ENCODE assay signal across 9 cellular contexts in genomic region chr4:15779789-15780188, GRCh38. TPM values are rescaled to one million over a fixed set of nuclear protein-coding genes. Genes with fewer than 3 reads are reported as not detected.
DNase-seq lines count a peak whose midpoint lies in the region; ATAC-seq and TF ChIP-seq lines count a peak whose summit lies in the region.
"Had no signal": no experiment of that assay in that cellular context is flagged by ENCODE, and none has a peak within 500 bp of the region (broad histone marks: within the 10 kb centered on the region; RNA-seq: fewer than 3 reads in every experiment).

No MANE protein-coding gene starts in this region.

- in situ Hi-C loops in mammary epithelial cell (cut with MboI; ENCODE audit: low sequenced_read_pairs in 2 of 2), result loop anchor here in 1 of 2 donors (25.0 kb wide), 1 partner anchor 292 kb away; no protein-coding TSS in a partner anchor

- dilution Hi-C loops in mammary epithelial cell (cut with HindIII; ENCODE audit: low sequenced_read_pairs), result loop anchor here (25.0 kb wide), 1 partner anchor 292 kb away; no protein-coding TSS in a partner anchor

- peaks cover 13% of the 10 kb centered on the region for H3K27me3 Mint-ChIP-seq in IgD-negative memory B cell
- H3K27me3 Mint-ChIP-seq in naive thymus-derived CD8-positive, alpha-beta T cell, result no peaks in the 10 kb centered on the region

- no peak for TF ChIP-seq POLR2A in body of pancreas (IDR thresholded peaks at IDR 0.05)

- H3K27me3 ChIP-seq in BLaER1, result no peaks in the 10 kb centered on the region
- peaks cover 9% of the 10 kb centered on the region for H3K27me3 ChIP-seq in mammary epithelial cell (ENCODE audit: insufficient read depth, low read length)
- no peaks in the 10 kb centered on the region for H3K27me3 ChIP-seq in body of pancreas

- no TSS peak for BruUV-seq in mammary epithelial cell (replicated peaks; lab: Mats Ljungman, UMichigan)

- no peak for ATAC-seq in naive thymus-derived CD8-positive, alpha-beta T cell
- ATAC-seq in body of pancreas, result no peak
- ATAC-seq in HG03378 (IDR thresholded peaks at IDR 0.05; ENCODE audit: unreplicated experiment), result no peak

- intact Hi-C loops in mammary epithelial cell (cut with micrococcal nuclease) (no loop called here), body of pancreas (cut with DNase I) (no loop called here), head of caudate nucleus (cut with DNase I) (no loop called here)

- peaks cover 74% of the 10 kb centered on the region for H3K4me1 ChIP-seq in BLaER1
- H3K4me1 ChIP-seq in mammary epithelial cell (ENCODE audit: insufficient read depth, low read length), result peaks cover 15% of the 10 kb centered on the region
- H3K4me1 ChIP-seq in body of pancreas, result peaks cover 16% of the 10 kb centered on the region

- H3K79me2 ChIP-seq in mammary epithelial cell (ENCODE audit: insufficient read depth, low read length), result no peaks in the 10 kb centered on the region

- no peaks in the 10 kb centered on the region for H3K9me3 Mint-ChIP-seq in IgD-negative memory B cell
- H3K9me3 Mint-ChIP-seq in naive thymus-derived CD8-positive, alpha-beta T cell, result no peaks in the 10 kb centered on the region

- H3K4me3 ChIP-seq in BLaER1 (peak overlapping the region; percentile 90), mammary epithelial cell (replicated peaks in 1 of 3; ENCODE audit: insufficient read depth in 1 of 3, low read depth in 2 of 3, low read length in 3 of 3) (peak overlapping the region in 1 of 3 experiments; percentile 52), body of pancreas (no peak overlapping the region)

- TF ChIP-seq CTCF in mammary epithelial cell (conservative IDR thresholded peaks at IDR 0.05 in 1 of 2, IDR thresholded peaks at IDR 0.05 in 1 of 2; ENCODE audit: extremely low read depth in 1 of 2, insufficient read depth in 1 of 2, low read depth in 1 of 2, low read length in 2 of 2) (no peak), body of pancreas (IDR thresholded peaks at IDR 0.05) (no peak)

- DNase-seq in mammary epithelial cell, result peak; percentile 6
- no peak for DNase-seq in naive thymus-derived CD8-positive, alpha-beta T cell
- no peak for DNase-seq in body of pancreas
- no peak for DNase-seq in hippocampal formation (lab: John Stamatoyannopoulos, UW)
- DNase-seq in head of caudate nucleus, result no peak
- DNase-seq: stimulated activated naive CD4-positive, alpha-beta T cell treated with Interleukin-2 at 50 U/mL for 16 hours had no signal

- CTCF ChIA-PET in mammary epithelial cell (lab: Charles Lee; ENCODE audit: low non-redundant PET), result no interaction called here

- H3K27ac Mint-ChIP-seq in IgD-negative memory B cell, result peak overlapping the region in 2 of 3 donors; percentile 9 to 21
- H3K27ac Mint-ChIP-seq in naive thymus-derived CD8-positive, alpha-beta T cell, result peak overlapping the region in 8 of 10 donors; percentile 24 to 88 (median 77)

- H3K9ac ChIP-seq in BLaER1 (peak overlapping the region; percentile 90), mammary epithelial cell (ENCODE audit: insufficient read depth, low read length) (no peak overlapping the region)

- peak overlapping the region; percentile 92 for H2AFZ ChIP-seq in mammary epithelial cell (ENCODE audit: low read depth, low read length)

- H3K4me2 ChIP-seq in BLaER1 (peak overlapping the region; percentile 83), mammary epithelial cell (ENCODE audit: insufficient read depth, low read depth, low read length) (peak overlapping the region; percentile 100)

- no peaks in the 10 kb centered on the region for H4K20me1 ChIP-seq in BLaER1
- no peaks in the 10 kb centered on the region for H4K20me1 ChIP-seq in mammary epithelial cell (ENCODE audit: insufficient read depth, low read length)

- no peaks in the 10 kb centered on the region for H3K36me3 Mint-ChIP-seq in IgD-negative memory B cell
- H3K36me3 Mint-ChIP-seq in naive thymus-derived CD8-positive, alpha-beta T cell, result peaks cover 2 to 6% (median 4%) of the 10 kb centered on the region in 3 donors

- POLR2A ChIA-PET in naive thymus-derived CD8-positive, alpha-beta T cell (lab: Charles Lee), result interaction anchor here (0.6 to 1.2 kb wide), 2 partner anchors 11 to 13 kb away, joined by 5 to 7 read pairs; no protein-coding TSS in a partner anchor

- peak overlapping the region; percentile 82 to 96 (median 92) for H3K4me3 Mint-ChIP-seq in IgD-negative memory B cell
- peak overlapping the region; percentile 78 to 95 (median 89) for H3K4me3 Mint-ChIP-seq in naive thymus-derived CD8-positive, alpha-beta T cell

- 100% methylated on average over 1 of the region's 1 CpG for WGBS in mammary epithelial cell (ENCODE audit: low coverage, missing lambda C conversion rate)
- WGBS in body of pancreas, 2 donors, result 60 to 67% methylated on average over 1 of the region's 1 CpG

- H3K4me1 Mint-ChIP-seq in IgD-negative memory B cell, result peaks cover 48 to 59% (median 50%) of the 10 kb centered on the region in 3 donors
- H3K4me1 Mint-ChIP-seq in naive thymus-derived CD8-positive, alpha-beta T cell, result peaks cover 26 to 75% (median 55%) of the 10 kb centered on the region in 4 donors

- peak overlapping the region; percentile 95 for H3K27ac ChIP-seq in BLaER1
- H3K27ac ChIP-seq in mammary epithelial cell (ENCODE audit: insufficient read depth, low read depth, low read length), result no peak overlapping the region
- H3K27ac ChIP-seq in body of pancreas, result no peak overlapping the region

- H3K9me3 ChIP-seq in BLaER1 (peaks cover 35% of the 10 kb centered on the region), mammary epithelial cell (replicated peaks; ENCODE audit: insufficient read depth, low read length) (no peaks in the 10 kb centered on the region), body of pancreas (no peaks in the 10 kb centered on the region)

- peaks cover 44% of the 10 kb centered on the region for H3K36me3 ChIP-seq in BLaER1
- no peaks in the 10 kb centered on the region for H3K36me3 ChIP-seq in mammary epithelial cell (ENCODE audit: insufficient read depth, low read length)
- no peaks in the 10 kb centered on the region for H3K36me3 ChIP-seq in body of pancreas (replicated peaks in 1 of 2; ENCODE audit: insufficient read depth in 1 of 2, low read depth in 2 of 2)

RNA-seq across cellular contexts. Expression of gene CD38, which starts 1.7 kb away (rescaled TPM):
- polyA plus RNA-seq in IgD-negative memory B cell (20.9 TPM), mammary epithelial cell (0.01 TPM)
- total RNA-seq in mammary epithelial cell (not detected), body of pancreas (1 to 10 TPM in 1 of 2 donors, under 1 TPM in 1; 0.78 to 2.6 TPM)
- not detected for polyA minus RNA-seq in mammary epithelial cell
- total RNA-seq in naive thymus-derived CD8-positive, alpha-beta T cell, result 1 to 10 TPM; 1.4 to 3.2 TPM
- polyA plus RNA-seq in naive thymus-derived CD8-positive, alpha-beta T cell, result 1 to 10 TPM; 2.0 to 7.7 (median 5.9) TPM
